In the genomic region with DNA sequence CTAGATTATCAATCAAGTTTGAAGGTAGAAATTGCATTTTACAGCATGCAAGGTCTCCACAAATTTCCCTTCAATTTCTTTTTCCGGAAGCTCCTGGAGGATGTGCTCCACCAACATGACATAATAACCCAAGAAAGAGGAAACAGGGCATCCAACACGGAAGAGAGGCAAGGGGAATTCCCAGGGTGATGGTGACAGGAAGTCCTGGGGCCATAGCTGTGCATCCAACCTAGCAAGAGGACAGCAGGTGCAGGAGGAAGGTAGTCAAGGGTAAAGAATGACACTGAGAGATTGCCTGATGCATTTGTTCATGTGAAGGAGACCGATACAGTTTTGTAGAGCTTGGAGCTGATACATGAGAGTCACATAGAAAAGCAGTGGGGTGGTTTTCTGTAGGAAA, we compare ENCODE assay signal across 10 cellular contexts.
DNase-seq lines count a peak whose midpoint lies in the region; ATAC-seq and TF ChIP-seq lines count a peak whose summit lies in the region.
"Had no signal": no experiment of that assay in that cellular context is flagged by ENCODE, and none has a peak within 500 bp of the region (broad histone marks: within the 10 kb centered on the region; RNA-seq: fewer than 3 reads in every experiment).

No MANE protein-coding gene starts in this region.

- intact Hi-C loops in adrenal gland (cut with DNase I), result no loop called here
- intact Hi-C loops in left lung (cut with DNase I), result no loop called here

- H3K27me3 ChIP-seq in BLaER1 (no peaks in the 10 kb centered on the region), MM.1S (replicated peaks; ENCODE audit: insufficient read depth, low read length) (no peaks in the 10 kb centered on the region), adrenal gland (no peaks in the 10 kb centered on the region), left lung (no peaks in the 10 kb centered on the region)

- H3K36me3 ChIP-seq in BLaER1, result no peaks in the 10 kb centered on the region
- H3K36me3 ChIP-seq in MM.1S (replicated peaks; ENCODE audit: insufficient read depth, low read length), result no peaks in the 10 kb centered on the region
- H3K36me3 ChIP-seq in adrenal gland (replicated peaks in 1 of 2), result no peaks in the 10 kb centered on the region
- H3K36me3 ChIP-seq in left lung, result no peaks in the 10 kb centered on the region

- H3K4me1 ChIP-seq in BLaER1 (peaks cover 31% of the 10 kb centered on the region), MM.1S (ENCODE audit: low read length) (peaks cover 48% of the 10 kb centered on the region), adrenal gland (replicated peaks in 1 of 2) (no peaks in the 10 kb centered on the region), left lung (peaks cover 0 to 5% of the 10 kb centered on the region in 2 donors)

- H3K4me2 ChIP-seq in BLaER1, result peak overlapping the region; percentile 26; the same call in 1 of the 2 replicates
- peak overlapping the region; percentile 8; the same call in 1 of the 2 replicates for H3K4me2 ChIP-seq in MM.1S (ENCODE audit: low read depth, low read length)

- H4K20me1 ChIP-seq in BLaER1 (no peaks in the 10 kb centered on the region), MM.1S (ENCODE audit: insufficient read depth, low read length) (no peaks in the 10 kb centered on the region)

- H3K27ac ChIP-seq in BLaER1 (no peak overlapping the region), MM.1S (ENCODE audit: low read length) (no peak overlapping the region; the same call in 1 of the 2 replicates), adrenal gland (no peak overlapping the region), left lung (no peak overlapping the region)

- 65 to 72% (median 70%) methylated on average over 3 of the region's 3 CpGs for WGBS in adrenal gland, 4 donors

- TF ChIP-seq CTCF in MM.1S (IDR thresholded peaks at IDR 0.05; ENCODE audit: low read length) (no peak), adrenal gland (IDR thresholded peaks at IDR 0.05) (no peak), left lung (IDR thresholded peaks at IDR 0.05) (no peak)

- DNase-seq in MM.1S, result peak; percentile 70
- no peak for DNase-seq in adrenal gland
- DNase-seq in hypothalamus (lab: John Stamatoyannopoulos, UW), result no peak
- DNase-seq in NCI-H2227 treated with DMSO at 0.1 percent for 48 hours (lab: John Stamatoyannopoulos, UW), result no peak
- no peak for DNase-seq in left lung
- DNase-seq: H7, NCI-H2107 had no signal

- peak; percentile 80 for ATAC-seq in GM19025 (IDR thresholded peaks at IDR 0.05; ENCODE audit: low read depth, unreplicated experiment)
- peak; percentile 81 for ATAC-seq in HG02840 (IDR thresholded peaks at IDR 0.05; ENCODE audit: low FRiP score, unreplicated experiment)
- ATAC-seq in left lung, result no peak

- H3K9ac ChIP-seq in BLaER1, result no peak overlapping the region
- no peak overlapping the region for H3K9ac ChIP-seq in MM.1S (ENCODE audit: low read length)

- H3K79me2 ChIP-seq in MM.1S (ENCODE audit: low read length), result no peaks in the 10 kb centered on the region

- H3K9me2 ChIP-seq in MM.1S (replicated peaks; ENCODE audit: insufficient read depth, low read length), result no peaks in the 10 kb centered on the region

- H3K4me3 ChIP-seq in BLaER1, result no peak overlapping the region
- no peak overlapping the region for H3K4me3 ChIP-seq in MM.1S (ENCODE audit: low read length)
- H3K4me3 ChIP-seq in adrenal gland, result no peak overlapping the region
- H3K4me3 ChIP-seq in left lung, result no peak overlapping the region

- H3K9me3 ChIP-seq in BLaER1 (no peaks in the 10 kb centered on the region), MM.1S (replicated peaks; ENCODE audit: insufficient read depth, low read length) (no peaks in the 10 kb centered on the region), adrenal gland (replicated peaks in 1 of 3) (no peaks in the 10 kb centered on the region), left lung (no peaks in the 10 kb centered on the region)

- H2AFZ ChIP-seq in MM.1S (ENCODE audit: low read length), result 0 out of 2 replicates have a peak overlapping the region, but pooled peaks have one; percentile 1

- TF ChIP-seq POLR2A in adrenal gland (IDR thresholded peaks at IDR 0.05), result no peak

- peaks cover 7% of the 10 kb centered on the region; the same call in 1 of the 2 replicates for H3F3A ChIP-seq in MM.1S (ENCODE audit: insufficient read depth, low read length)
